Comparison of ENCODE assay signal across 8 cellular contexts in genomic region chr5:16617272-16617973, GRCh38. TPM values are rescaled to one million over a fixed set of nuclear protein-coding genes. Genes with fewer than 3 reads are reported as not detected.
DNase-seq lines count a peak whose midpoint lies in the region; ATAC-seq and TF ChIP-seq lines count a peak whose summit lies in the region.

No MANE protein-coding gene starts in this region.

- H3K27me3 ChIP-seq in cardiac muscle cell (peaks cover 45% of the 10 kb centered on the region), fibroblast of lung (ENCODE audit: control insufficient read depth, insufficient read depth, low read length) (peaks cover 20% of the 10 kb centered on the region), gastrocnemius medialis (no peaks in the 10 kb centered on the region)

- no peaks in the 10 kb centered on the region for H3K79me2 ChIP-seq in fibroblast of lung (ENCODE audit: control insufficient read depth, insufficient read depth, low read length)

- no peaks in the 10 kb centered on the region for H3K9me3 Mint-ChIP-seq in stimulated activated memory B cell treated with anti-CD40 and anti-IgM and Interleukin-4, amounts not matched to agents 10 μg/mL and 1 μg/mL and 100 μg/mL, for 72 hours

- intact Hi-C loops in cardiac septum (cut with DNase I) (loop anchor here (2.0 kb wide), 1 partner anchor 43 kb away; no protein-coding TSS in a partner anchor), gastrocnemius medialis (cut with DNase I; ENCODE audit: low total_unique reads) (no loop called here)

- no peak for TF ChIP-seq POLR2A in gastrocnemius medialis (IDR thresholded peaks at IDR 0.05)

- DNase-seq in cardiac muscle cell (ENCODE audit: low read depth in 1 of 2, low spot score in 1 of 2) (no peak), cardiac septum (ENCODE audit: low spot score) (no peak), fibroblast of lung (ENCODE audit: low read depth in 2 of 2) (no peak), gastrocnemius medialis (no peak)
- DNase-seq in activated CD8-positive, alpha-beta memory T cell treated with anti-CD3 and anti-CD28 coated beads for 24 hours = peak; percentile 79

- no peaks in the 10 kb centered on the region for H4K20me1 ChIP-seq in fibroblast of lung (ENCODE audit: control insufficient read depth, extremely low read depth, insufficient read depth, low read length)

- in situ Hi-C loops in gastrocnemius medialis (cut with MboI; ENCODE audit: low sequenced_read_pairs in 4 of 4) = no loop called here

- H3K27ac ChIP-seq in cardiac muscle cell = no peak overlapping the region
- no peak overlapping the region for H3K27ac ChIP-seq in fibroblast of lung (ENCODE audit: insufficient read depth, low read length)
- H3K27ac ChIP-seq in gastrocnemius medialis = peak overlapping the region in 1 of 4 donors; percentile 3

- H3K4me3 Mint-ChIP-seq in stimulated activated memory B cell treated with anti-CD40 and anti-IgM and Interleukin-4, amounts not matched to agents 10 μg/mL and 1 μg/mL and 100 μg/mL, for 72 hours = no peak overlapping the region

- peaks cover 10% of the 10 kb centered on the region for H3K4me1 Mint-ChIP-seq in stimulated activated memory B cell treated with anti-CD40 and anti-IgM and Interleukin-4, amounts not matched to agents 10 μg/mL and 1 μg/mL and 100 μg/mL, for 72 hours

- H3K4me2 ChIP-seq in fibroblast of lung (ENCODE audit: extremely low read depth, insufficient read depth, low read length) = peak overlapping the region; percentile 77

- TF ChIP-seq CTCF in cardiac muscle cell (IDR thresholded peaks at IDR 0.05; ENCODE audit: low read depth, low read length) = no peak
- TF ChIP-seq CTCF in fibroblast of lung (conservative IDR thresholded peaks at IDR 0.05 in 1 of 2, IDR thresholded peaks at IDR 0.05 in 1 of 2; ENCODE audit: low read depth in 1 of 2, low read length in 2 of 2) = no peak
- TF ChIP-seq CTCF in gastrocnemius medialis (IDR thresholded peaks at IDR 0.05 in 4 of 5, conservative IDR thresholded peaks at IDR 0.05 in 1 of 5) = no peak

- ATAC-seq in gastrocnemius medialis (no peak), GM19455 (IDR thresholded peaks at IDR 0.05; ENCODE audit: unreplicated experiment) (no peak), GM19467 (IDR thresholded peaks at IDR 0.05; ENCODE audit: unreplicated experiment) (no peak)
- no peak for ATAC-seq in stimulated activated memory B cell treated with anti-CD40 and anti-IgM and Interleukin-4, amounts not matched to agents 10 μg/mL and 1 μg/mL and 100 μg/mL, for 72 hours

- H2AFZ ChIP-seq in fibroblast of lung (ENCODE audit: low read length) = no peak overlapping the region

- no peak overlapping the region for H3K9ac ChIP-seq in fibroblast of lung (ENCODE audit: insufficient read depth, low read length)

- no peaks in the 10 kb centered on the region for H3K27me3 Mint-ChIP-seq in stimulated activated memory B cell treated with anti-CD40 and anti-IgM and Interleukin-4, amounts not matched to agents 10 μg/mL and 1 μg/mL and 100 μg/mL, for 72 hours

- no peaks in the 10 kb centered on the region for H3K36me3 Mint-ChIP-seq in stimulated activated memory B cell treated with anti-CD40 and anti-IgM and Interleukin-4, amounts not matched to agents 10 μg/mL and 1 μg/mL and 100 μg/mL, for 72 hours

- H3K36me3 ChIP-seq in cardiac muscle cell (no peaks in the 10 kb centered on the region), fibroblast of lung (ENCODE audit: control insufficient read depth, insufficient read depth, low read length) (no peaks in the 10 kb centered on the region), gastrocnemius medialis (no peaks in the 10 kb centered on the region)

- H3K9me3 ChIP-seq in cardiac muscle cell (ENCODE audit: low read depth) (no peaks in the 10 kb centered on the region), fibroblast of lung (ENCODE audit: control insufficient read depth, insufficient read depth, low read depth, low read length) (no peaks in the 10 kb centered on the region), gastrocnemius medialis (no peaks in the 10 kb centered on the region)

- H3K4me1 ChIP-seq in cardiac muscle cell (ENCODE audit: low read depth) (no peaks in the 10 kb centered on the region), fibroblast of lung (ENCODE audit: control insufficient read depth, extremely low read depth, insufficient read depth, low read length) (peaks cover 2% of the 10 kb centered on the region), gastrocnemius medialis (peaks cover 0 to 10% of the 10 kb centered on the region in 2 donors)

- H3K4me3 ChIP-seq in cardiac muscle cell = peak overlapping the region; percentile 93
- H3K4me3 ChIP-seq in fibroblast of lung (replicated peaks in 1 of 4; ENCODE audit: control extremely low read depth in 1 of 4, insufficient read depth in 1 of 4, low read depth in 3 of 4, low read length in 4 of 4) = peak overlapping the region; percentile 23 to 62 (median 45)
- H3K4me3 ChIP-seq in gastrocnemius medialis = peak overlapping the region; percentile 52 to 76 (median 68)

- H3K27ac Mint-ChIP-seq in stimulated activated memory B cell treated with anti-CD40 and anti-IgM and Interleukin-4, amounts not matched to agents 10 μg/mL and 1 μg/mL and 100 μg/mL, for 72 hours = no peak overlapping the region

RNA-seq across cellular contexts. Expression of gene RETREG1, which starts 0.6 kb away (rescaled TPM):
- 14.0 and 17.3 TPM in 2 replicates for total RNA-seq in cardiac muscle cell
- polyA plus RNA-seq in cardiac muscle cell = 39.2 and 46.9 TPM in 2 replicates
- total RNA-seq in cardiac septum = 105 TPM
- 0.51 and 0.99 TPM in 2 replicates for total RNA-seq in fibroblast of lung
- 0.19 and 0.41 TPM in 2 replicates for polyA plus RNA-seq in fibroblast of lung
- polyA plus RNA-seq in fibroblast of lung (2012) = 0.08 and 0.36 TPM in 2 replicates
- polyA minus RNA-seq in fibroblast of lung (ENCODE audit: low replicate concordance) = 0.20 and 0.30 TPM in 2 replicates
- 100 to 1,000 TPM in 3 of 4 donors, 10 to 100 TPM in 1; 94.2 to 380 (median 305) TPM for total RNA-seq in gastrocnemius medialis
